Comparison of ENCODE assay signal across 1 cellular context in the genomic region with DNA sequence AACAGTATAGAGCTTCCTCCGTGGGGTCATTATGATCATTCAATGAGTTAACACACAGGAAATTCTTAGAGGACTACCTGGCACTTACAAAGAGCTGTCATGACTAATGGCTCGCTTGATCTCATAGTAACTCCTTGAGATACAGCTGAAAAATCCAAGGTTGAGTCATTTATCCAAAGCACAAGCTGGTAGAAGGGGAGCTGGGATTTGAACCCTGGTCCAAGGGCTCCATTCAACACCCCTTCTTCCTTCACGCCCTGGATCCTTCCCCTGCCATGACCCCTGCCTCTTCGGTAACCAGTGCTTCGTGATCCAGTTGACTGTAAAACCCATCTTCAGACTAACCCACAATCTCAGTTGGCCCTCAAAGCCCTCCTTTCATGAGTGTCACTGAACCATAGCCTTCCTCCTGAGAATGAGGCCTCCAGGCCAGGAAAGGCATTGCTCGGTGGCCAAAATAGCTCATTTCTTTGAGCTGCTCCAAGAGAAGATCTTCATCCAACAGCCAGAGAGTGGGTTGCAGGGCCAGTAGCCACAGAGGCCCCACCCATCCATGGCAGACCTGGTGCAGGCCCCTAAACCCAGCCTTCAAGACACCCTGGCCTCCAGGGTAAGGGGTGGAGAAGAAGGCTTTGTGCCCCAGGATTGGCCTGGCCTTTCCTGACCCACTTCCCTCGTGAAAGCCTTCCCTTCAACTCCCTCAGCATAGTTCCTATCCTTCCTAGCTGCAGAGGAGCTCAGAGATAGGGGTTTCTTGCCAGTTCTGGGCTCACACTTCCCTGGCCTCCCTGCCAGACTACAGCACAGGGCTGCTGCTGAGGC.
TF ChIP-seq lines count a peak whose summit lies in the region.

No MANE protein-coding gene starts in this region.

TF ChIP-seq in GM23338, 12 proteins besides CTCF, POLR2A, EP300 and RAD21 (continued from another document):
- no peak for TF ChIP-seq ZNF462 (CRISPR knock-in tag; IDR thresholded peaks at IDR 0.05)
- TF ChIP-seq STAT1 (IDR thresholded peaks at IDR 0.05; ENCODE audit: unreplicated experiment): no peak
- TF ChIP-seq CREB1 (CRISPR knock-in tag; IDR thresholded peaks at IDR 0.05; ENCODE audit: low read depth): no peak
